1 cellular context compared by ENCODE assay signal in genomic region chr1:157138220-157139124, GRCh38.
TF ChIP-seq lines count a peak whose summit lies in the region.

Gene ETV3, minus strand, starts transcription at chr1:157138395. Its CDS starts 2,043 bp downstream, at chr1:157136352.

TF ChIP-seq in WTC11, 78 proteins besides CTCF, POLR2A, EP300 and RAD21 (continued from another document and continues in another):
- TF ChIP-seq ZNF281 (CRISPR knock-in tag; IDR thresholded peaks at IDR 0.05) (no peak), STAT6 (CRISPR knock-in tag; conservative IDR thresholded peaks at IDR 0.05; ENCODE audit: low read depth) (0 out of 2 replicates have a peak, but pooled peaks have one; percentile 30), CBFB (CRISPR knock-in tag; IDR thresholded peaks at IDR 0.05; ENCODE audit: low read depth) (no peak), NR3C1 (CRISPR knock-in tag; conservative IDR thresholded peaks at IDR 0.05; ENCODE audit: low read depth) (no peak), SMAD4 (CRISPR knock-in tag; IDR thresholded peaks at IDR 0.05) (no peak), GTF2I (CRISPR knock-in tag; conservative IDR thresholded peaks at IDR 0.05) (no peak), SOX15 (CRISPR knock-in tag; IDR thresholded peaks at IDR 0.05) (no peak), FOXP1 (CRISPR knock-in tag; IDR thresholded peaks at IDR 0.05; ENCODE audit: borderline replicate concordance) (peak; percentile 80; the same call in 1 of the 2 replicates), ZNF416 (CRISPR knock-in tag; IDR thresholded peaks at IDR 0.05) (no peak), KAT7 (CRISPR knock-in tag; IDR thresholded peaks at IDR 0.05; ENCODE audit: borderline replicate concordance) (0 out of 2 replicates have a peak, but pooled peaks have one; percentile 6), SMAD3 (CRISPR knock-in tag; IDR thresholded peaks at IDR 0.05; ENCODE audit: borderline replicate concordance) (peak; percentile 65; the same call in 1 of the 2 replicates), MYBL2 (CRISPR knock-in tag; IDR thresholded peaks at IDR 0.05) (no peak; the same call in 1 of the 2 replicates), AFF4 (CRISPR knock-in tag; IDR thresholded peaks at IDR 0.05; ENCODE audit: borderline replicate concordance) (no peak), TEAD4 (CRISPR knock-in tag; IDR thresholded peaks at IDR 0.05) (no peak), ZNF263 (CRISPR knock-in tag; IDR thresholded peaks at IDR 0.05; ENCODE audit: low read depth) (peak; percentile 97), CREM (CRISPR knock-in tag; IDR thresholded peaks at IDR 0.05) (peak; percentile 86), GABPB1 (CRISPR knock-in tag; IDR thresholded peaks at IDR 0.05) (no peak; the same call in 1 of the 2 replicates), MXD4 (CRISPR knock-in tag; IDR thresholded peaks at IDR 0.05; ENCODE audit: borderline replicate concordance) (no peak), ZNF671 (CRISPR knock-in tag; IDR thresholded peaks at IDR 0.05) (no peak), USF2 (CRISPR knock-in tag; IDR thresholded peaks at IDR 0.05) (peak; percentile 57), ZBTB43 (CRISPR knock-in tag; IDR thresholded peaks at IDR 0.05) (peak; percentile 51; the same call in 1 of the 2 replicates), ZNF219 (CRISPR knock-in tag; IDR thresholded peaks at IDR 0.05; ENCODE audit: borderline replicate concordance) (no peak), ATF3 (CRISPR knock-in tag; conservative IDR thresholded peaks at IDR 0.05) (no peak), E2F5 (CRISPR knock-in tag; IDR thresholded peaks at IDR 0.05) (peak; percentile 85; the same call in 1 of the 2 replicates), ZNF317 (CRISPR knock-in tag; IDR thresholded peaks at IDR 0.05; ENCODE audit: borderline replicate concordance, low read depth) (no peak), TEAD1 (CRISPR knock-in tag; IDR thresholded peaks at IDR 0.05) (peak; percentile 70), RELA (CRISPR knock-in tag; IDR thresholded peaks at IDR 0.05; ENCODE audit: borderline replicate concordance) (no peak), CREB1 (CRISPR knock-in tag; IDR thresholded peaks at IDR 0.05) (no peak; the same call in 1 of the 2 replicates), PRRX2 (CRISPR knock-in tag; IDR thresholded peaks at IDR 0.05) (no peak), E2F4 (CRISPR knock-in tag; IDR thresholded peaks at IDR 0.05; ENCODE audit: borderline replicate concordance, low read depth) (no peak), MLX (CRISPR knock-in tag; IDR thresholded peaks at IDR 0.05) (no peak), MAX (CRISPR knock-in tag; IDR thresholded peaks at IDR 0.05) (no peak; the same call in 1 of the 2 replicates), NFATC4 (CRISPR knock-in tag; IDR thresholded peaks at IDR 0.05) (no peak), FOXJ3 (CRISPR knock-in tag; IDR thresholded peaks at IDR 0.05; ENCODE audit: borderline replicate concordance) (no peak), ZNF396 (CRISPR knock-in tag; IDR thresholded peaks at IDR 0.05; ENCODE audit: borderline replicate concordance) (no peak), NFYB (CRISPR knock-in tag; conservative IDR thresholded peaks at IDR 0.05; ENCODE audit: low read depth) (no peak), PREB (CRISPR knock-in tag; IDR thresholded peaks at IDR 0.05; ENCODE audit: borderline replicate concordance) (no peak), FOXP4 (CRISPR knock-in tag; IDR thresholded peaks at IDR 0.05) (peak; percentile 94), EMX1 (CRISPR knock-in tag; IDR thresholded peaks at IDR 0.05) (no peak), ETV6 (CRISPR knock-in tag; IDR thresholded peaks at IDR 0.05) (peak; percentile 90), ZNF121 (CRISPR knock-in tag; IDR thresholded peaks at IDR 0.05) (no peak), ATF1 (CRISPR knock-in tag; IDR thresholded peaks at IDR 0.05) (no peak), FOXK1 (CRISPR knock-in tag; IDR thresholded peaks at IDR 0.05) (peak; percentile 85), ESRRA (CRISPR knock-in tag; IDR thresholded peaks at IDR 0.05; ENCODE audit: borderline replicate concordance) (no peak), ZNF423 (CRISPR knock-in tag; IDR thresholded peaks at IDR 0.05) (no peak), RORB (CRISPR knock-in tag; IDR thresholded peaks at IDR 0.05) (no peak), NR2C2 (CRISPR knock-in tag; IDR thresholded peaks at IDR 0.05) (no peak; the same call in 1 of the 2 replicates)
